In the genomic region with DNA sequence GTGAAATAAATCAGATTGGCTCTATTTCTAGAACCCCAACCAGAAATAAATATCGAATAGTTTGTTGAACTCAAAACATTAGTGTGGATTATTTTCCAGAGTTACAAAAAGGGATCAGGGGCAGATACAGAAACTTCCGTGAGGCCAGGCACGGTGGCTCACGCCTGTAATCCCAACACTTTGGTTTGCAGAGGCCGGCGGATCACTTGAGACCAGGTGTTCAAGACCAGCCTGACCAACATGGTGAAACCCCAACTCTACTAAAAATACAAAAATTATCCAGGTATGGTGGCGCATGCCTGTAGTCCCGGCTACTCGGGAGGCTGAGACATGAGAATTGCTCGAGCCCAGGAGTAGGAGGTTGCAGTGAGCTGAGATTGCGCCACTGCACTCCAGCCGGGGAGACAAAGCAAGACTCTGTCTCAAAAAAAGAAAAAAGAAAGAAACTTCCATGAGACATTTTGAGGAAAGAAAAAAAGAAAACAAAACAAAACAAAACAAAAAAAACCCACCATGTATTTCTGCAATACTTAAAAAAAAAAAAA, we compare ENCODE assay signal across 10 cellular contexts.
DNase-seq lines count a peak whose midpoint lies in the region; ATAC-seq and TF ChIP-seq lines count a peak whose summit lies in the region.
"Had no signal": no experiment of that assay in that cellular context is flagged by ENCODE, and none has a peak within 500 bp of the region (broad histone marks: within the 10 kb centered on the region; RNA-seq: fewer than 3 reads in every experiment).

No MANE protein-coding gene starts in this region.

- no peaks in the 10 kb centered on the region for H3K27me3 Mint-ChIP-seq in activated T-cell treated with anti-CD3 and anti-CD28 coated beads, Interleukin-2, amount 50 U/mL, for 24 hours
- H3K27me3 Mint-ChIP-seq in stimulated activated naive CD8-positive, alpha-beta T cell treated with anti-CD3 and anti-CD28 coated beads, Interleukin-15, amount 100 ng/mL, for 72 hours, result no peaks in the 10 kb centered on the region

- peak overlapping the region; percentile 92 for H3K4me3 Mint-ChIP-seq in activated T-cell treated with anti-CD3 and anti-CD28 coated beads, Interleukin-2, amount 50 U/mL, for 24 hours
- H3K4me3 Mint-ChIP-seq in stimulated activated naive CD8-positive, alpha-beta T cell treated with anti-CD3 and anti-CD28 coated beads, Interleukin-15, amount 100 ng/mL, for 72 hours, result peak overlapping the region; percentile 56 to 64

- TF ChIP-seq CTCF in VCaP (conservative IDR thresholded peaks at IDR 0.05), result no peak

- H3K27ac ChIP-seq in VCaP, result peak overlapping the region; percentile 91
- no peak overlapping the region for H3K27ac ChIP-seq in iPS-18a (ENCODE audit: low read length)

- DNase-seq in activated T-cell treated with anti-CD3 and anti-CD28 coated beads, Interleukin-2, amount 50 U/mL, for 24 hours, result no peak
- DNase-seq in activated T-cell treated with anti-CD3 and anti-CD28 coated beads for 4 hours (no peak), NCI-H2081 treated with DMSO at 0.1 percent for 48 hours (lab: John Stamatoyannopoulos, UW) (no peak)
- DNase-seq in stimulated activated naive CD8-positive, alpha-beta T cell treated with anti-CD3 and anti-CD28 coated beads, Interleukin-15, amount 100 ng/mL, for 72 hours, result no peak
- DNase-seq: NCI-H2171 treated with DMSO at 0.1 percent for 48 hours had no signal

- H3K36me3 Mint-ChIP-seq in activated T-cell treated with anti-CD3 and anti-CD28 coated beads, Interleukin-2, amount 50 U/mL, for 24 hours (ENCODE audit: low read depth), result peaks cover 59% of the 10 kb centered on the region

- H3K9me3 ChIP-seq in iPS-18a (ENCODE audit: control insufficient read depth, low read depth, low read length), result no peaks in the 10 kb centered on the region
- H3K9me3 ChIP-seq: heart right ventricle had no signal

- H3K36me3 ChIP-seq in iPS-18a (ENCODE audit: control insufficient read depth, low read depth, low read length), result peaks cover 36% of the 10 kb centered on the region

- no peak for ATAC-seq in stimulated activated naive CD8-positive, alpha-beta T cell treated with anti-CD3 and anti-CD28 coated beads, Interleukin-15, amount 100 ng/mL, for 72 hours
- ATAC-seq in GM19397 (IDR thresholded peaks at IDR 0.05; ENCODE audit: unreplicated experiment) (no peak), HG03280 (IDR thresholded peaks at IDR 0.05; ENCODE audit: unreplicated experiment) (no peak)

- H3K27ac Mint-ChIP-seq in activated T-cell treated with anti-CD3 and anti-CD28 coated beads, Interleukin-2, amount 50 U/mL, for 24 hours, result no peak overlapping the region
- no peak overlapping the region for H3K27ac Mint-ChIP-seq in stimulated activated naive CD8-positive, alpha-beta T cell treated with anti-CD3 and anti-CD28 coated beads, Interleukin-15, amount 100 ng/mL, for 72 hours

- peak overlapping the region; percentile 91 for H3K4me3 ChIP-seq in iPS-18a (ENCODE audit: low read length)

- H3K4me1 ChIP-seq in iPS-18a (ENCODE audit: control insufficient read depth, low read depth, low read length), result peaks cover 9% of the 10 kb centered on the region

- peaks cover 34% of the 10 kb centered on the region for H3K4me1 Mint-ChIP-seq in activated T-cell treated with anti-CD3 and anti-CD28 coated beads, Interleukin-2, amount 50 U/mL, for 24 hours (ENCODE audit: low read depth)
- H3K4me1 Mint-ChIP-seq in stimulated activated naive CD8-positive, alpha-beta T cell treated with anti-CD3 and anti-CD28 coated beads, Interleukin-15, amount 100 ng/mL, for 72 hours, result peaks cover 34% of the 10 kb centered on the region

- H3K9me3 Mint-ChIP-seq in activated T-cell treated with anti-CD3 and anti-CD28 coated beads, Interleukin-2, amount 50 U/mL, for 24 hours, result no peaks in the 10 kb centered on the region
- no peaks in the 10 kb centered on the region for H3K9me3 Mint-ChIP-seq in stimulated activated naive CD8-positive, alpha-beta T cell treated with anti-CD3 and anti-CD28 coated beads, Interleukin-15, amount 100 ng/mL, for 72 hours

- H3K9ac ChIP-seq in iPS-18a (ENCODE audit: low read length), result no peak overlapping the region

- peaks cover 9% of the 10 kb centered on the region for H3K27me3 ChIP-seq in iPS-18a (ENCODE audit: control insufficient read depth, insufficient read depth, low read length)
- H3K27me3 ChIP-seq: heart right ventricle had no signal
